In the genomic region with DNA sequence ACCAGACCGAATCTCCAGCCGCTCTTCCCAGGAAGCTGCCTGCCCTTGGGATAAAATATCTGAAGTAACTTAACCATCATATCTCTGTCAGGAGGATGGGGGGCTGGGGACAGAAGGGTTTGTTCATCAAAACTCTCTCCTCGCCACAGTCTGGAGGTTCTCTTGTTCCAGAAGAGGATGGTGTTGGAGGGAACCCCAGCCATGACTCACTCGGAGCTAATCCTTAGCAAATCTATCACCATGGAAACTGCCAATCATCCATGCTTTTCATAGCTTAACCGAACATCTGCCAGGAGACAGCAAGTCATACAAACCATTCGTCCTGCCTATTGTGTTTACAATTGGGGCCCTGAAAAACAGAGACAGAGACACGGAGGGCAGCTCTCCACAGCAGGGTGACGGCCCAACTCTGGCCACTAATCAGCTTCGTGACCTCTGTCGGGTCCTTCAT, we compare ENCODE assay signal across 8 cellular contexts.
DNase-seq lines count a peak whose midpoint lies in the region; ATAC-seq and TF ChIP-seq lines count a peak whose summit lies in the region.

No MANE protein-coding gene starts in this region.

- H3K4me1 Mint-ChIP-seq in chondrocyte (ENCODE audit: low read depth), result peaks cover 56% of the 10 kb centered on the region
- H3K4me1 Mint-ChIP-seq in activated CD4-positive, alpha-beta T cell treated with anti-CD3 and anti-CD28 coated beads, Interleukin-2, amount 10 ng/mL, durations not matched to agents 24 days and 14 days, result peaks cover 44% of the 10 kb centered on the region

- H3K36me3 ChIP-seq in muscle layer of duodenum (ENCODE audit: control insufficient read depth in 1 of 2, insufficient read depth in 2 of 2, low read length in 2 of 2), result no peaks in the 10 kb centered on the region

- ATAC-seq in GM21619 (IDR thresholded peaks at IDR 0.05; ENCODE audit: unreplicated experiment) (no peak), HG02678 (IDR thresholded peaks at IDR 0.05; ENCODE audit: unreplicated experiment) (no peak), HG03442 (IDR thresholded peaks at IDR 0.05; ENCODE audit: unreplicated experiment) (no peak)

- H3K36me3 Mint-ChIP-seq in chondrocyte (ENCODE audit: low read depth), result no peaks in the 10 kb centered on the region
- peaks cover 2% of the 10 kb centered on the region for H3K36me3 Mint-ChIP-seq in activated CD4-positive, alpha-beta T cell treated with anti-CD3 and anti-CD28 coated beads, Interleukin-2, amount 10 ng/mL, durations not matched to agents 24 days and 14 days (ENCODE audit: low read depth)

- peaks cover 9 to 26% of the 10 kb centered on the region in 2 donors for H3K4me1 ChIP-seq in muscle layer of duodenum (ENCODE audit: control insufficient read depth in 1 of 2, insufficient read depth in 2 of 2, low read length in 2 of 2)

- no peaks in the 10 kb centered on the region for H3K9me3 Mint-ChIP-seq in chondrocyte (ENCODE audit: low read depth)
- H3K9me3 Mint-ChIP-seq in activated CD4-positive, alpha-beta T cell treated with anti-CD3 and anti-CD28 coated beads, Interleukin-2, amount 10 ng/mL, durations not matched to agents 24 days and 14 days, result peaks cover 9% of the 10 kb centered on the region

- peak overlapping the region; percentile 95 for H3K27ac Mint-ChIP-seq in chondrocyte (ENCODE audit: unreplicated experiment)
- no peak overlapping the region for H3K27ac Mint-ChIP-seq in activated CD4-positive, alpha-beta T cell treated with anti-CD3 and anti-CD28 coated beads, Interleukin-2, amount 10 ng/mL, durations not matched to agents 24 days and 14 days

- no peaks in the 10 kb centered on the region for H3K27me3 ChIP-seq in muscle layer of duodenum (ENCODE audit: low read depth, low read length)

- no peak overlapping the region for H3K4me3 ChIP-seq in muscle layer of duodenum (ENCODE audit: low read depth in 1 of 2, low read length in 2 of 2)

- H3K4me3 Mint-ChIP-seq in chondrocyte (ENCODE audit: unreplicated experiment), result peak overlapping the region; percentile 43
- H3K4me3 Mint-ChIP-seq in activated CD4-positive, alpha-beta T cell treated with anti-CD3 and anti-CD28 coated beads, Interleukin-2, amount 10 ng/mL, durations not matched to agents 24 days and 14 days, result no peak overlapping the region

- DNase-seq in DMS 273 treated with DMSO at 0.1 percent for 48 hours (lab: John Stamatoyannopoulos, UW) (peak; percentile 78), NCI-H226 (peak; percentile 94), chondrocyte (ENCODE audit: low spot score) (no peak)
- no peak for DNase-seq in activated CD4-positive, alpha-beta T cell treated with anti-CD3 and anti-CD28 coated beads, Interleukin-2, amount 10 ng/mL, durations not matched to agents 24 days and 14 days

- peak overlapping the region; percentile 12 for H3K27ac ChIP-seq in muscle layer of duodenum (ENCODE audit: low read length)

- no peak for TF ChIP-seq CTCF in chondrocyte (IDR thresholded peaks at IDR 0.05)

- no peaks in the 10 kb centered on the region for H3K9me3 ChIP-seq in muscle layer of duodenum (ENCODE audit: control insufficient read depth in 1 of 2, low read length in 2 of 2)

- H3K27me3 Mint-ChIP-seq in chondrocyte (ENCODE audit: low read depth), result no peaks in the 10 kb centered on the region
- peaks cover 23% of the 10 kb centered on the region for H3K27me3 Mint-ChIP-seq in activated CD4-positive, alpha-beta T cell treated with anti-CD3 and anti-CD28 coated beads, Interleukin-2, amount 10 ng/mL, durations not matched to agents 24 days and 14 days

- intact Hi-C loops in activated CD4-positive, alpha-beta T cell treated with anti-CD3 and anti-CD28 coated beads, Interleukin-2, amount 10 ng/mL, durations not matched to agents 24 days and 14 days (cut with micrococcal nuclease), result no loop called here

Comparison
In these comparisons a context has a peak if more than half of its experiments do, and no peak if none do; other contexts are left out.
1. DNase-seq: peak in DMS 273 treated with DMSO at 0.1 percent for 48 hours (single experiment) and NCI-H226 (single experiment); none in chondrocyte (single experiment) and activated CD4-positive, alpha-beta T cell treated with anti-CD3 and anti-CD28 coated beads, Interleukin-2, amount 10 ng/mL, durations not matched to agents 24 days and 14 days (single experiment).